Comparison of ENCODE assay signal across 1 cellular context in genomic region chr2:19786408-19787058, GRCh38.
A peak's percentile ranks its signal among the peaks of the same experiment; 100 is the strongest.
TF ChIP-seq lines count a peak whose summit lies in the region.

No MANE protein-coding gene starts in this region.

TF ChIP-seq in K562, 482 proteins besides CTCF, POLR2A, EP300 and RAD21 (continued from another document and continues in another):
- no peak for TF ChIP-seq SNAPC5 (CRISPR knock-in tag; IDR thresholded peaks at IDR 0.05)
- no peak for TF ChIP-seq ZNF695 (CRISPR knock-in tag; IDR thresholded peaks at IDR 0.05)
- TF ChIP-seq HLTF (IDR thresholded peaks at IDR 0.05): no peak
- no peak for TF ChIP-seq AFF1 (IDR thresholded peaks at IDR 0.05; ENCODE audit: low read depth in 1 of 2, partially characterized antibody in 2 of 2)
- TF ChIP-seq MEIS2 (IDR thresholded peaks at IDR 0.05; ENCODE audit: partially characterized antibody): no peak
- TF ChIP-seq, protein P1, sequence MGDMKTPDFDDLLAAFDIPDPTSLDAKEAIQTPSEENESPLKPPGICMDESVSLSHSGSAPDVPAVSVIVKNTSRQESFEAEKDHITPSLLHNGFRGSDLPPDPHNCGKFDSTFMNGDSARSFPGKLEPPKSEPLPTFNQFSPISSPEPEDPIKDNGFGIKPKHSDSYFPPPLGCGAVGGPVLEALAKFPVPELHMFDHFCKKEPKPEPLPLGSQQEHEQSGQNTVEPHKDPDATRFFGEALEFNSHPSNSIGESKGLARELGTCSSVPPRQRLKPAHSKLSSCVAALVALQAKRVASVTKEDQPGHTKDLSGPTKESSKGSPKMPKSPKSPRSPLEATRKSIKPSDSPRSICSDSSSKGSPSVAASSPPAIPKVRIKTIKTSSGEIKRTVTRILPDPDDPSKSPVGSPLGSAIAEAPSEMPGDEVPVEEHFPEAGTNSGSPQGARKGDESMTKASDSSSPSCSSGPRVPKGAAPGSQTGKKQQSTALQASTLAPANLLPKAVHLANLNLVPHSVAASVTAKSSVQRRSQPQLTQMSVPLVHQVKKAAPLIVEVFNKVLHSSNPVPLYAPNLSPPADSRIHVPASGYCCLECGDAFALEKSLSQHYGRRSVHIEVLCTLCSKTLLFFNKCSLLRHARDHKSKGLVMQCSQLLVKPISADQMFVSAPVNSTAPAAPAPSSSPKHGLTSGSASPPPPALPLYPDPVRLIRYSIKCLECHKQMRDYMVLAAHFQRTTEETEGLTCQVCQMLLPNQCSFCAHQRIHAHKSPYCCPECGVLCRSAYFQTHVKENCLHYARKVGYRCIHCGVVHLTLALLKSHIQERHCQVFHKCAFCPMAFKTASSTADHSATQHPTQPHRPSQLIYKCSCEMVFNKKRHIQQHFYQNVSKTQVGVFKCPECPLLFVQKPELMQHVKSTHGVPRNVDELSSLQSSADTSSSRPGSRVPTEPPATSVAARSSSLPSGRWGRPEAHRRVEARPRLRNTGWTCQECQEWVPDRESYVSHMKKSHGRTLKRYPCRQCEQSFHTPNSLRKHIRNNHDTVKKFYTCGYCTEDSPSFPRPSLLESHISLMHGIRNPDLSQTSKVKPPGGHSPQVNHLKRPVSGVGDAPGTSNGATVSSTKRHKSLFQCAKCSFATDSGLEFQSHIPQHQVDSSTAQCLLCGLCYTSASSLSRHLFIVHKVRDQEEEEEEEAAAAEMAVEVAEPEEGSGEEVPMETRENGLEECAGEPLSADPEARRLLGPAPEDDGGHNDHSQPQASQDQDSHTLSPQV (IDR thresholded peaks at IDR 0.05): peak; percentile 93
- no peak for TF ChIP-seq TAL1 (IDR thresholded peaks at IDR 0.05)
- peak in 1 of 3 experiments; percentile 81 for TF ChIP-seq YY1 (IDR thresholded peaks at IDR 0.05; ENCODE audit: borderline replicate concordance in 1 of 3, control insufficient read depth in 1 of 3, extremely low read depth in 1 of 3, insufficient read depth in 3 of 3, insufficient read length in 1 of 3, insufficient replicate concordance in 2 of 3, low read depth in 1 of 3, low read length in 2 of 3)
- peak; percentile 48; the same call in 1 of the 2 replicates for TF ChIP-seq MTA3 (IDR thresholded peaks at IDR 0.05; ENCODE audit: borderline replicate concordance)
- TF ChIP-seq PBX2 (CRISPR knock-in tag; IDR thresholded peaks at IDR 0.05; ENCODE audit: low read depth): no peak
- no peak for TF ChIP-seq PBX2 (tag; conservative IDR thresholded peaks at IDR 0.05; ENCODE audit: low read depth)
- no peak for TF ChIP-seq ZNF551 (CRISPR knock-in tag; IDR thresholded peaks at IDR 0.05)
- no peak for TF ChIP-seq CHD1 (IDR thresholded peaks at IDR 0.05; ENCODE audit: low read length)
- TF ChIP-seq FOXJ2 (tag; IDR thresholded peaks at IDR 0.05): no peak
- no peak for TF ChIP-seq HES1 (IDR thresholded peaks at IDR 0.05; ENCODE audit: low read depth)
- TF ChIP-seq SMARCB1 (IDR thresholded peaks at IDR 0.05; ENCODE audit: insufficient read length, low read depth): no peak
- no peak for TF ChIP-seq HNRNPUL1 (IDR thresholded peaks at IDR 0.05; ENCODE audit: low read length)
- peak; percentile 97 for TF ChIP-seq MAFK (IDR thresholded peaks at IDR 0.05; ENCODE audit: low read length)
- no peak for TF ChIP-seq RNF2 (IDR thresholded peaks at IDR 0.05)
- no peak for TF ChIP-seq ZNF407 (IDR thresholded peaks at IDR 0.05; ENCODE audit: low read depth)
- TF ChIP-seq ZNF253 (CRISPR knock-in tag; conservative IDR thresholded peaks at IDR 0.05): no peak
- TF ChIP-seq U2AF2 (optimal IDR thresholded peaks at IDR 0.05; ENCODE audit: low read depth, low read length): no peak
- no peak for TF ChIP-seq MTA2 (IDR thresholded peaks at IDR 0.05; ENCODE audit: low read depth)
- no peak for TF ChIP-seq KAT7 (CRISPR knock-in tag; IDR thresholded peaks at IDR 0.05; ENCODE audit: borderline replicate concordance)
- no peak for TF ChIP-seq SREBF2 (CRISPR knock-in tag; IDR thresholded peaks at IDR 0.05)
- TF ChIP-seq, protein P2, sequence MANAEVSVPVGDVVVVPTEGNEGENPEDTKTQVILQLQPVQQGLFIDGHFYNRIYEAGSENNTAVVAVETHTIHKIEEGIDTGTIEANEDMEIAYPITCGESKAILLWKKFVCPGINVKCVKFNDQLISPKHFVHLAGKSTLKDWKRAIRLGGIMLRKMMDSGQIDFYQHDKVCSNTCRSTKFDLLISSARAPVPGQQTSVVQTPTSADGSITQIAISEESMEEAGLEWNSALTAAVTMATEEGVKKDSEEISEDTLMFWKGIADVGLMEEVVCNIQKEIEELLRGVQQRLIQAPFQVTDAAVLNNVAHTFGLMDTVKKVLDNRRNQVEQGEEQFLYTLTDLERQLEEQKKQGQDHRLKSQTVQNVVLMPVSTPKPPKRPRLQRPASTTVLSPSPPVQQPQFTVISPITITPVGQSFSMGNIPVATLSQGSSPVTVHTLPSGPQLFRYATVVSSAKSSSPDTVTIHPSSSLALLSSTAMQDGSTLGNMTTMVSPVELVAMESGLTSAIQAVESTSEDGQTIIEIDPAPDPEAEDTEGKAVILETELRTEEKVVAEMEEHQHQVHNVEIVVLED (CRISPR knock-in tag; IDR thresholded peaks at IDR 0.05): no peak
- TF ChIP-seq MAFG (tag; conservative IDR thresholded peaks at IDR 0.05): peak; percentile 99
- no peak for TF ChIP-seq TAF7 (tag; IDR thresholded peaks at IDR 0.05)
- no peak for TF ChIP-seq KAT8 (IDR thresholded peaks at IDR 0.05; ENCODE audit: low read depth)
- no peak for TF ChIP-seq NR3C1 (CRISPR knock-in tag; IDR thresholded peaks at IDR 0.05)
- TF ChIP-seq KLF16 (IDR thresholded peaks at IDR 0.05): no peak
- no peak for TF ChIP-seq TBL1XR1 (IDR thresholded peaks at IDR 0.05; ENCODE audit: low read length in 2 of 2)
- peak; percentile 71; the same call in 1 of the 2 replicates for TF ChIP-seq ZNF175 (CRISPR knock-in tag; IDR thresholded peaks at IDR 0.05; ENCODE audit: low read depth)
- TF ChIP-seq CCAR2 (IDR thresholded peaks at IDR 0.05; ENCODE audit: low read depth, low read length): no peak
- TF ChIP-seq, protein P3, sequence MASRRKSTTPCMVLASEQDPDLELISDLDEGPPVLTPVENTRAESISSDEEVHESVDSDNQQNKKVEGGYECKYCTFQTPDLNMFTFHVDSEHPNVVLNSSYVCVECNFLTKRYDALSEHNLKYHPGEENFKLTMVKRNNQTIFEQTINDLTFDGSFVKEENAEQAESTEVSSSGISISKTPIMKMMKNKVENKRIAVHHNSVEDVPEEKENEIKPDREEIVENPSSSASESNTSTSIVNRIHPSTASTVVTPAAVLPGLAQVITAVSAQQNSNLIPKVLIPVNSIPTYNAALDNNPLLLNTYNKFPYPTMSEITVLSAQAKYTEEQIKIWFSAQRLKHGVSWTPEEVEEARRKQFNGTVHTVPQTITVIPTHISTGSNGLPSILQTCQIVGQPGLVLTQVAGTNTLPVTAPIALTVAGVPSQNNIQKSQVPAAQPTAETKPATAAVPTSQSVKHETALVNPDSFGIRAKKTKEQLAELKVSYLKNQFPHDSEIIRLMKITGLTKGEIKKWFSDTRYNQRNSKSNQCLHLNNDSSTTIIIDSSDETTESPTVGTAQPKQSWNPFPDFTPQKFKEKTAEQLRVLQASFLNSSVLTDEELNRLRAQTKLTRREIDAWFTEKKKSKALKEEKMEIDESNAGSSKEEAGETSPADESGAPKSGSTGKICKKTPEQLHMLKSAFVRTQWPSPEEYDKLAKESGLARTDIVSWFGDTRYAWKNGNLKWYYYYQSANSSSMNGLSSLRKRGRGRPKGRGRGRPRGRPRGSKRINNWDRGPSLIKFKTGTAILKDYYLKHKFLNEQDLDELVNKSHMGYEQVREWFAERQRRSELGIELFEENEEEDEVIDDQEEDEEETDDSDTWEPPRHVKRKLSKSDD (conservative IDR thresholded peaks at IDR 0.05; ENCODE audit: low read length): no peak
- TF ChIP-seq BRD4 (IDR thresholded peaks at IDR 0.05): peak; percentile 94
